Comparison of ENCODE assay signal across 23 cellular contexts in the genomic region with DNA sequence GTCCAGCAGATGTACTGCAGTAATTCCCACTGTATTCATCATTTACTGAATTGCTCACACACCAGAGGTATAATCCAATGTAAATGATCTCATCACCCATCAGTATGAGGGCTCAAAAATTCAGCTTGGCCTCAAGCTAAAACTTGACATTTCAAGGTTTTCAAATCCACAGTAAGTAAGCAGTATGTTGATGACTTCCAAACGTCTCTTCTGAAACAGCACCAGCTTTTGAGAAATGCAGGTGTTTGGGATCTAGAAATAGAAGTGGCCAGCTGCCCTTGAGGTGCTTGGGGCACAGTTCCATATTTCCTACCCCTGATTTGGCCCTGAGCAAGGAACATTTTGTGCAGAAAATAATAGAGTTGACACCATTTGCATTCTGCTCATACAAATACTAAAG.
DNase-seq lines count a peak whose midpoint lies in the region; ATAC-seq and TF ChIP-seq lines count a peak whose summit lies in the region.
"Had no signal": no experiment of that assay in that cellular context is flagged by ENCODE, and none has a peak within 500 bp of the region (broad histone marks: within the 10 kb centered on the region; RNA-seq: fewer than 3 reads in every experiment).

No MANE protein-coding gene starts in this region.

- ATAC-seq in GM21717 (IDR thresholded peaks at IDR 0.05; ENCODE audit: unreplicated experiment), result no peak
- ATAC-seq: A549, GM12878, GM23338, HCT116 had no signal

- H3K36me3 ChIP-seq in KMS-11 (ENCODE audit: insufficient read depth), result no peaks in the 10 kb centered on the region
- H3K36me3 ChIP-seq: BE2C; BLaER1 treated with 17β-estradiol and CSF1 and Interleukin-3, amounts not matched to agents 10 nM and 100 nM had no signal

- H4K20me1 ChIP-seq in KMS-11 (ENCODE audit: insufficient read depth), result no peaks in the 10 kb centered on the region
- H4K20me1 ChIP-seq: BLaER1 treated with 17β-estradiol and CSF1 and Interleukin-3, amounts not matched to agents 10 nM and 100 nM had no signal

- peaks cover 14% of the 10 kb centered on the region for H3K4me1 ChIP-seq in KMS-11 (ENCODE audit: low read depth, poor library complexity, severe bottlenecking)
- H3K4me1 ChIP-seq: A549; BLaER1 treated with 17β-estradiol and CSF1 and Interleukin-3, amounts not matched to agents 10 nM and 100 nM; Caco-2 had no signal

- no peak overlapping the region for H3K9ac ChIP-seq in KMS-11
- H3K9ac ChIP-seq: BLaER1 treated with 17β-estradiol and CSF1 and Interleukin-3, amounts not matched to agents 10 nM and 100 nM had no signal

- peak overlapping the region; percentile 19; the same call in 1 of the 2 replicates for H3K4me2 ChIP-seq in KMS-11
- H3K4me2 ChIP-seq: A549; BLaER1 treated with 17β-estradiol and CSF1 and Interleukin-3, amounts not matched to agents 10 nM and 100 nM; GM23338 had no signal

- POLR2A ChIA-PET in activated CD4-positive, alpha-beta memory T cell treated with anti-CD3 and anti-CD28 coated beads, Interleukin-2, amount 10 ng/mL, durations not matched to agents 7 days and 5 days (lab: Charles Lee), result no interaction called here

- H3K4me3 Mint-ChIP-seq in activated CD4-positive, alpha-beta memory T cell treated with anti-CD3 and anti-CD28 coated beads, Interleukin-2, amount 10 ng/mL, durations not matched to agents 7 days and 5 days, result no peak overlapping the region
- H3K4me3 Mint-ChIP-seq: CD14-positive monocyte; CD4-positive, alpha-beta T cell; GM23338; H9 had no signal

- H3K27ac Mint-ChIP-seq in activated CD4-positive, alpha-beta memory T cell treated with anti-CD3 and anti-CD28 coated beads, Interleukin-2, amount 10 ng/mL, durations not matched to agents 7 days and 5 days, result no peak overlapping the region
- H3K27ac Mint-ChIP-seq: CD14-positive monocyte; CD4-positive, alpha-beta T cell; GM23338; H9 had no signal

- no peaks in the 10 kb centered on the region for H3K79me2 ChIP-seq in KMS-11 (ENCODE audit: insufficient read depth, low read depth)

- no peaks in the 10 kb centered on the region for H3K4me1 Mint-ChIP-seq in activated CD4-positive, alpha-beta memory T cell treated with anti-CD3 and anti-CD28 coated beads, Interleukin-2, amount 10 ng/mL, durations not matched to agents 7 days and 5 days
- H3K4me1 Mint-ChIP-seq: CD14-positive monocyte had no signal

- no peaks in the 10 kb centered on the region for H3K27me3 ChIP-seq in KMS-11 (ENCODE audit: insufficient read depth, low read depth)
- H3K27me3 ChIP-seq: BE2C; BLaER1 treated with 17β-estradiol and CSF1 and Interleukin-3, amounts not matched to agents 10 nM and 100 nM had no signal

- H3K27me3 Mint-ChIP-seq in activated CD4-positive, alpha-beta memory T cell treated with anti-CD3 and anti-CD28 coated beads, Interleukin-2, amount 10 ng/mL, durations not matched to agents 7 days and 5 days, result no peaks in the 10 kb centered on the region
- H3K27me3 Mint-ChIP-seq: CD4-positive, alpha-beta T cell had no signal

- TF ChIP-seq CTCF in KMS-11 (conservative IDR thresholded peaks at IDR 0.05; ENCODE audit: low read depth, low read length), result no peak

- CTCF ChIA-PET in activated CD4-positive, alpha-beta memory T cell treated with anti-CD3 and anti-CD28 coated beads, Interleukin-2, amount 10 ng/mL, durations not matched to agents 7 days and 5 days (lab: Charles Lee), result no interaction called here

- no peaks in the 10 kb centered on the region for H3K36me3 Mint-ChIP-seq in activated CD4-positive, alpha-beta memory T cell treated with anti-CD3 and anti-CD28 coated beads, Interleukin-2, amount 10 ng/mL, durations not matched to agents 7 days and 5 days (ENCODE audit: low read depth)
- H3K36me3 Mint-ChIP-seq: CD14-positive monocyte had no signal

- peaks cover 5% of the 10 kb centered on the region for H3K9me3 Mint-ChIP-seq in activated CD4-positive, alpha-beta memory T cell treated with anti-CD3 and anti-CD28 coated beads, Interleukin-2, amount 10 ng/mL, durations not matched to agents 7 days and 5 days
- H3K9me3 Mint-ChIP-seq: GM23338, H9 had no signal

- no peak overlapping the region for H2AFZ ChIP-seq in KMS-11 (ENCODE audit: low read depth)
- H2AFZ ChIP-seq: GM23338 had no signal

- H3K4me3 ChIP-seq in KMS-11 (IDR thresholded peaks at IDR 0.05; ENCODE audit: insufficient read depth, low read depth, low read length), result no peak overlapping the region
- H3K4me3 ChIP-seq: A549; BLaER1 treated with 17β-estradiol and CSF1 and Interleukin-3, amounts not matched to agents 10 nM and 100 nM; GM12878; GM23338 had no signal

- DNase-seq in OCI-M1 (lab: John Stamatoyannopoulos, UW), result peak; percentile 34
- peak; percentile 23 for DNase-seq in globus pallidus (ENCODE audit: low spot score)
- DNase-seq in pons (ENCODE audit: low spot score), result peak; percentile 37
- DNase-seq in activated CD4-positive, alpha-beta memory T cell treated with anti-CD3 and anti-CD28 coated beads, Interleukin-2, amount 10 ng/mL, durations not matched to agents 7 days and 5 days, result no peak
- no peak for DNase-seq in COLO668 (lab: John Stamatoyannopoulos, UW; ENCODE audit: unreplicated experiment)
- DNase-seq: 8988T; ACHN; AML-193; BE2C; Caco-2; CD4-positive, alpha-beta T cell; DMS153; DND-41; GDM1; H9 had no signal

- H3K27ac ChIP-seq in KMS-11, result peak overlapping the region; percentile 21; the same call in 1 of the 2 replicates
- H3K27ac ChIP-seq: A549; BLaER1 treated with 17β-estradiol and CSF1 and Interleukin-3, amounts not matched to agents 10 nM and 100 nM had no signal

Comparison
In these comparisons a context has a peak if more than half of its experiments do, and no peak if none do; other contexts are left out.
1. DNase-seq: peak in OCI-M1 (single experiment), globus pallidus (single experiment) and pons (single experiment); none in activated CD4-positive, alpha-beta memory T cell treated with anti-CD3 and anti-CD28 coated beads, Interleukin-2, amount 10 ng/mL, durations not matched to agents 7 days and 5 days (single experiment) and COLO668 (single experiment).